In the genomic region with DNA sequence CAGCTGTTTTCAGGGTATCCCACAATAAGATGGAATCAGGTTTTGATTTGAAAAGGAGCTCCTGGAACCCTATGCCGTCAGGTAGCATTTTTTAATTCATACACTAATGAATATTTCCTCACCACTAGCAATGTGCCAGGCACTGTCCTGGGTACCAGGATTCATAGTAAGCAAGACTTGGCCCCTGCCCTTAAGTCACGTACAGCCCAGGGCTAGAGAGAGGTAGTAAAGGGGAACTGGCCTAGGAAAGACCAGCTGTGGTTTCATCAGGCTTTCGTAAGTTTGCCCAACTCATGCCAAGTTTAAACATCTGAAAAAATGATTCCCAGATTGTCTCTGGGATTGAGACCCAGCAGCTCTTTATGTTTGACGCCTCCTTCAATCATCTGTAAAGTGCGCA, we compare ENCODE assay signal across 1 cellular context.
TF ChIP-seq lines count a peak whose summit lies in the region.

No MANE protein-coding gene starts in this region.

TF ChIP-seq in H1, 55 proteins besides CTCF, POLR2A, EP300 and RAD21 (continued from another document):
- TF ChIP-seq, protein P1, sequence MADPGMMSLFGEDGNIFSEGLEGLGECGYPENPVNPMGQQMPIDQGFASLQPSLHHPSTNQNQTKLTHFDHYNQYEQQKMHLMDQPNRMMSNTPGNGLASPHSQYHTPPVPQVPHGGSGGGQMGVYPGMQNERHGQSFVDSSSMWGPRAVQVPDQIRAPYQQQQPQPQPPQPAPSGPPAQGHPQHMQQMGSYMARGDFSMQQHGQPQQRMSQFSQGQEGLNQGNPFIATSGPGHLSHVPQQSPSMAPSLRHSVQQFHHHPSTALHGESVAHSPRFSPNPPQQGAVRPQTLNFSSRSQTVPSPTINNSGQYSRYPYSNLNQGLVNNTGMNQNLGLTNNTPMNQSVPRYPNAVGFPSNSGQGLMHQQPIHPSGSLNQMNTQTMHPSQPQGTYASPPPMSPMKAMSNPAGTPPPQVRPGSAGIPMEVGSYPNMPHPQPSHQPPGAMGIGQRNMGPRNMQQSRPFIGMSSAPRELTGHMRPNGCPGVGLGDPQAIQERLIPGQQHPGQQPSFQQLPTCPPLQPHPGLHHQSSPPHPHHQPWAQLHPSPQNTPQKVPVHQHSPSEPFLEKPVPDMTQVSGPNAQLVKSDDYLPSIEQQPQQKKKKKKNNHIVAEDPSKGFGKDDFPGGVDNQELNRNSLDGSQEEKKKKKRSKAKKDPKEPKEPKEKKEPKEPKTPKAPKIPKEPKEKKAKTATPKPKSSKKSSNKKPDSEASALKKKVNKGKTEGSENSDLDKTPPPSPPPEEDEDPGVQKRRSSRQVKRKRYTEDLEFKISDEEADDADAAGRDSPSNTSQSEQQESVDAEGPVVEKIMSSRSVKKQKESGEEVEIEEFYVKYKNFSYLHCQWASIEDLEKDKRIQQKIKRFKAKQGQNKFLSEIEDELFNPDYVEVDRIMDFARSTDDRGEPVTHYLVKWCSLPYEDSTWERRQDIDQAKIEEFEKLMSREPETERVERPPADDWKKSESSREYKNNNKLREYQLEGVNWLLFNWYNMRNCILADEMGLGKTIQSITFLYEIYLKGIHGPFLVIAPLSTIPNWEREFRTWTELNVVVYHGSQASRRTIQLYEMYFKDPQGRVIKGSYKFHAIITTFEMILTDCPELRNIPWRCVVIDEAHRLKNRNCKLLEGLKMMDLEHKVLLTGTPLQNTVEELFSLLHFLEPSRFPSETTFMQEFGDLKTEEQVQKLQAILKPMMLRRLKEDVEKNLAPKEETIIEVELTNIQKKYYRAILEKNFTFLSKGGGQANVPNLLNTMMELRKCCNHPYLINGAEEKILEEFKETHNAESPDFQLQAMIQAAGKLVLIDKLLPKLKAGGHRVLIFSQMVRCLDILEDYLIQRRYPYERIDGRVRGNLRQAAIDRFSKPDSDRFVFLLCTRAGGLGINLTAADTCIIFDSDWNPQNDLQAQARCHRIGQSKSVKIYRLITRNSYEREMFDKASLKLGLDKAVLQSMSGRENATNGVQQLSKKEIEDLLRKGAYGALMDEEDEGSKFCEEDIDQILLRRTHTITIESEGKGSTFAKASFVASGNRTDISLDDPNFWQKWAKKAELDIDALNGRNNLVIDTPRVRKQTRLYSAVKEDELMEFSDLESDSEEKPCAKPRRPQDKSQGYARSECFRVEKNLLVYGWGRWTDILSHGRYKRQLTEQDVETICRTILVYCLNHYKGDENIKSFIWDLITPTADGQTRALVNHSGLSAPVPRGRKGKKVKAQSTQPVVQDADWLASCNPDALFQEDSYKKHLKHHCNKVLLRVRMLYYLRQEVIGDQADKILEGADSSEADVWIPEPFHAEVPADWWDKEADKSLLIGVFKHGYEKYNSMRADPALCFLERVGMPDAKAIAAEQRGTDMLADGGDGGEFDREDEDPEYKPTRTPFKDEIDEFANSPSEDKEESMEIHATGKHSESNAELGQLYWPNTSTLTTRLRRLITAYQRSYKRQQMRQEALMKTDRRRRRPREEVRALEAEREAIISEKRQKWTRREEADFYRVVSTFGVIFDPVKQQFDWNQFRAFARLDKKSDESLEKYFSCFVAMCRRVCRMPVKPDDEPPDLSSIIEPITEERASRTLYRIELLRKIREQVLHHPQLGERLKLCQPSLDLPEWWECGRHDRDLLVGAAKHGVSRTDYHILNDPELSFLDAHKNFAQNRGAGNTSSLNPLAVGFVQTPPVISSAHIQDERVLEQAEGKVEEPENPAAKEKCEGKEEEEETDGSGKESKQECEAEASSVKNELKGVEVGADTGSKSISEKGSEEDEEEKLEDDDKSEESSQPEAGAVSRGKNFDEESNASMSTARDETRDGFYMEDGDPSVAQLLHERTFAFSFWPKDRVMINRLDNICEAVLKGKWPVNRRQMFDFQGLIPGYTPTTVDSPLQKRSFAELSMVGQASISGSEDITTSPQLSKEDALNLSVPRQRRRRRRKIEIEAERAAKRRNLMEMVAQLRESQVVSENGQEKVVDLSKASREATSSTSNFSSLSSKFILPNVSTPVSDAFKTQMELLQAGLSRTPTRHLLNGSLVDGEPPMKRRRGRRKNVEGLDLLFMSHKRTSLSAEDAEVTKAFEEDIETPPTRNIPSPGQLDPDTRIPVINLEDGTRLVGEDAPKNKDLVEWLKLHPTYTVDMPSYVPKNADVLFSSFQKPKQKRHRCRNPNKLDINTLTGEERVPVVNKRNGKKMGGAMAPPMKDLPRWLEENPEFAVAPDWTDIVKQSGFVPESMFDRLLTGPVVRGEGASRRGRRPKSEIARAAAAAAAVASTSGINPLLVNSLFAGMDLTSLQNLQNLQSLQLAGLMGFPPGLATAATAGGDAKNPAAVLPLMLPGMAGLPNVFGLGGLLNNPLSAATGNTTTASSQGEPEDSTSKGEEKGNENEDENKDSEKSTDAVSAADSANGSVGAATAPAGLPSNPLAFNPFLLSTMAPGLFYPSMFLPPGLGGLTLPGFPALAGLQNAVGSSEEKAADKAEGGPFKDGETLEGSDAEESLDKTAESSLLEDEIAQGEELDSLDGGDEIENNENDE (IDR thresholded peaks at IDR 0.05; ENCODE audit: insufficient replicate concordance, low read length) = no peak
- TF ChIP-seq SP4 (IDR thresholded peaks at IDR 0.05; ENCODE audit: low read length) (no peak), JUND (IDR thresholded peaks at IDR 0.05; ENCODE audit: low read length) (no peak), RXRA (IDR thresholded peaks at IDR 0.05; ENCODE audit: insufficient read depth, low read depth, low read length) (no peak), RBBP5 (IDR thresholded peaks at IDR 0.05; ENCODE audit: borderline replicate concordance, low read depth, low read length) (no peak), KDM4A (IDR thresholded peaks at IDR 0.05; ENCODE audit: low read depth, low read length, severe bottlenecking) (no peak), KDM1A (IDR thresholded peaks at IDR 0.05; ENCODE audit: borderline replicate concordance, low read length) (no peak), CHD1 (IDR thresholded peaks at IDR 0.05; ENCODE audit: low read depth, low read length) (no peak), CBX8 (IDR thresholded peaks at IDR 0.05; ENCODE audit: borderline replicate concordance, low read depth, low read length) (no peak), SRF (IDR thresholded peaks at IDR 0.05; ENCODE audit: low read depth, low read length) (no peak), FOSL1 (IDR thresholded peaks at IDR 0.05; ENCODE audit: insufficient read depth, low read depth, low read length) (no peak), TEAD4 (IDR thresholded peaks at IDR 0.05; ENCODE audit: low read depth, low read length) (no peak), RNF2 (IDR thresholded peaks at IDR 0.05; ENCODE audit: borderline replicate concordance, low read depth, low read length, missing control alignments, poor library complexity, severe bottlenecking) (no peak), YY1 (IDR thresholded peaks at IDR 0.05; ENCODE audit: low read depth, low read length) (no peak)
- TF ChIP-seq, protein P2, sequence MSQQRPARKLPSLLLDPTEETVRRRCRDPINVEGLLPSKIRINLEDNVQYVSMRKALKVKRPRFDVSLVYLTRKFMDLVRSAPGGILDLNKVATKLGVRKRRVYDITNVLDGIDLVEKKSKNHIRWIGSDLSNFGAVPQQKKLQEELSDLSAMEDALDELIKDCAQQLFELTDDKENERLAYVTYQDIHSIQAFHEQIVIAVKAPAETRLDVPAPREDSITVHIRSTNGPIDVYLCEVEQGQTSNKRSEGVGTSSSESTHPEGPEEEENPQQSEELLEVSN (IDR thresholded peaks at IDR 0.05) = no peak
TF ChIP-seq in H1: peak in this region for 0.
